ENCODE assay signal across 8 cellular contexts in the genomic region with DNA sequence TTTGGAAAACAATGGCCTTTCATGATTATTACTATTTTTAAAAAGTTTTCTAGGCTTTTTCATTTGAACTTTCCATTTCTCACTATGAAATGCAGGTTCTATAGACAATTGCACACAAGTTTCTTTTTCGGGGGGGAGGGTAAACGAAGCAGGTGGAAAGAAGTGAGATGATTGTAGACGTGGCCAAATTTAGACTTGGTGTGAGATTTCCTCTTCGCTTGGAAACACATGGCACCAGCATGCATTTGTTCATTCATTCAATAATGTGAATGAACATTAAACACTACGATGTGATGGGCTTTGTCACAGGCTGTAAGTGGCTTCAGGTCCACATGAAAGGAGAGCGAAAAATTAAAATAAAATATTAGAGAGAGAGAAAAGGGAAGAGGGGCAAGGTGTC. TPM values are rescaled to one million over a fixed set of nuclear protein-coding genes. Genes with fewer than 3 reads are reported as not detected.
A peak's percentile ranks its signal among the peaks of the same experiment; 100 is the strongest.
DNase-seq lines count a peak whose midpoint lies in the region; ATAC-seq and FAIRE-seq lines count a peak whose summit lies in the region.

No MANE protein-coding gene starts in this region.

- no peaks in the 10 kb centered on the region for H3K9me3 Mint-ChIP-seq in activated naive CD4-positive, alpha-beta T cell treated with anti-CD3 and anti-CD28 coated beads, Interleukin-2, amount 50 U/mL, for 72 hours

- H3K36me3 Mint-ChIP-seq in activated naive CD4-positive, alpha-beta T cell treated with anti-CD3 and anti-CD28 coated beads, Interleukin-2, amount 50 U/mL, for 72 hours: no peaks in the 10 kb centered on the region

- H3K27ac Mint-ChIP-seq in activated naive CD4-positive, alpha-beta T cell treated with anti-CD3 and anti-CD28 coated beads, Interleukin-2, amount 50 U/mL, for 72 hours: peak overlapping the region; percentile 92 to 95

- H3K4me1 ChIP-seq in mesodermal cell (ENCODE audit: control insufficient read depth, insufficient read depth, low read length, poor library complexity, severe bottlenecking): peaks cover 33% of the 10 kb centered on the region

- no peak for FAIRE-seq in RCC 7860 (lab: Jason Lieb, UNC)

- peak; percentile 27 for ATAC-seq in HG02852 (IDR thresholded peaks at IDR 0.05; ENCODE audit: unreplicated experiment)
- ATAC-seq in activated naive CD4-positive, alpha-beta T cell treated with anti-CD3 and anti-CD28 coated beads, Interleukin-2, amount 50 U/mL, for 72 hours: no peak

- no peaks in the 10 kb centered on the region for H3K36me3 ChIP-seq in mesodermal cell (ENCODE audit: control insufficient read depth, insufficient read depth, low read length)

- H3K4me3 ChIP-seq in mesodermal cell (ENCODE audit: extremely low read depth, insufficient read depth, low read length, poor library complexity, severe bottlenecking): peak overlapping the region; percentile 51

- H3K27ac ChIP-seq in mesodermal cell (ENCODE audit: low read depth, low read length, severe bottlenecking): peak overlapping the region; percentile 99

- DNase-seq in NCI-H2227 (lab: John Stamatoyannopoulos, UW; ENCODE audit: unreplicated experiment): peak; percentile 11
- DNase-seq in NCI-H2227 treated with DMSO at 0.1 percent for 48 hours (lab: John Stamatoyannopoulos, UW): no peak
- no peak for DNase-seq in activated naive CD4-positive, alpha-beta T cell treated with anti-CD3 and anti-CD28 coated beads, Interleukin-2, amount 50 U/mL, for 72 hours (ENCODE audit: low spot score in 2 of 2)
- DNase-seq in NCI-H1436 (lab: John Stamatoyannopoulos, UW): no peak
- DNase-seq in RCC 7860 (ENCODE audit: low spot score): no peak
- no peak for DNase-seq in NCI-H226

- no peaks in the 10 kb centered on the region for H3K9me3 ChIP-seq in mesodermal cell (ENCODE audit: control insufficient read depth, low read length)

- 89 to 92% methylated on average over 1 to 5 of the region's 6 CpGs for WGBS in mesodermal cell (ENCODE audit: insufficient coverage in 2 of 2), 2 experiments

RNA-seq across cellular contexts. Expression of a gene that starts 35.9 kb away (rescaled TPM):
- not detected for total RNA-seq in activated naive CD4-positive, alpha-beta T cell treated with anti-CD3 and anti-CD28 coated beads, Interleukin-2, amount 50 U/mL, for 72 hours
- 53.7 TPM for polyA plus RNA-seq in mesodermal cell (2013, experiment 1 of 2)
- 44.8 TPM for polyA plus RNA-seq in mesodermal cell (2013, experiment 2 of 2)
